In genomic region chr6:110813813-110814487, GRCh38 we compare ENCODE assay signal across 8 cellular contexts. TPM values are rescaled to one million over a fixed set of nuclear protein-coding genes. Genes with fewer than 3 reads are reported as not detected.
DNase-seq lines count a peak whose midpoint lies in the region; ATAC-seq and TF ChIP-seq lines count a peak whose summit lies in the region.

No MANE protein-coding gene starts in this region.

- TF ChIP-seq CTCF in RWPE2 (IDR thresholded peaks at IDR 0.05; ENCODE audit: poor library complexity, severe bottlenecking), result no peak
- no peak for TF ChIP-seq CTCF in endodermal cell (conservative IDR thresholded peaks at IDR 0.05)
- no peak for TF ChIP-seq CTCF in nephron (IDR thresholded peaks at IDR 0.05; ENCODE audit: unreplicated experiment in 3 of 3)

- 12 to 15% methylated on average over 14 to 20 of the region's 20 CpGs for WGBS in endodermal cell (ENCODE audit: insufficient coverage in 1 of 2, insufficient read length in 1 of 2), 2 experiments

- H3K9ac ChIP-seq in BLaER1 treated with 17β-estradiol and CSF1 and Interleukin-3, amounts not matched to agents 10 nM and 100 nM, result peak overlapping the region; percentile 91 to 99 (median 98)
- H3K9ac ChIP-seq in endodermal cell (ENCODE audit: extremely low read depth, low read length, poor library complexity, severe bottlenecking), result peak overlapping the region; percentile 91

- H3K36me3 ChIP-seq in BLaER1 treated with 17β-estradiol and CSF1 and Interleukin-3, amounts not matched to agents 10 nM and 100 nM, result peaks cover 0 to 12% (median 8%) of the 10 kb centered on the region in 11 experiments; a peak in 8 of 22 replicates
- H3K36me3 ChIP-seq in RWPE2 (ENCODE audit: low read depth) (no peaks in the 10 kb centered on the region), endodermal cell (ENCODE audit: control insufficient read depth, insufficient read depth, low read length) (no peaks in the 10 kb centered on the region)

- H3K27ac Mint-ChIP-seq in endodermal cell (peak overlapping the region; percentile 91), nephron (peak overlapping the region; percentile 73 to 99 (median 87))

- H3K4me3 Mint-ChIP-seq in endodermal cell, result peak overlapping the region; percentile 97
- H3K4me3 Mint-ChIP-seq in nephron, result peak overlapping the region; percentile 95 to 98 (median 97)

- H3K4me1 Mint-ChIP-seq in endodermal cell (peaks cover 15% of the 10 kb centered on the region), nephron (peaks cover 13% of the 10 kb centered on the region)

- no peaks in the 10 kb centered on the region for H3K27me3 ChIP-seq in BLaER1 treated with 17β-estradiol and CSF1 and Interleukin-3, amounts not matched to agents 10 nM and 100 nM
- no peaks in the 10 kb centered on the region for H3K27me3 ChIP-seq in RWPE2 (ENCODE audit: insufficient read depth, poor library complexity, severe bottlenecking)
- H3K27me3 ChIP-seq in endodermal cell (ENCODE audit: control insufficient read depth, insufficient read depth, low read length, poor library complexity, severe bottlenecking), result no peaks in the 10 kb centered on the region

- peaks cover 34 to 56% (median 51%) of the 10 kb centered on the region in 10 experiments for H3K4me1 ChIP-seq in BLaER1 treated with 17β-estradiol and CSF1 and Interleukin-3, amounts not matched to agents 10 nM and 100 nM
- H3K4me1 ChIP-seq in RWPE2 (ENCODE audit: insufficient read depth, poor library complexity, severe bottlenecking) (peaks cover 15% of the 10 kb centered on the region), endodermal cell (ENCODE audit: control insufficient read depth, insufficient read depth, low read length) (no peaks in the 10 kb centered on the region)

- H3K9me3 Mint-ChIP-seq in endodermal cell (no peaks in the 10 kb centered on the region), nephron (peaks cover 7% of the 10 kb centered on the region)

- H3K36me3 Mint-ChIP-seq in endodermal cell (ENCODE audit: low read depth) (peaks cover 10% of the 10 kb centered on the region), nephron (ENCODE audit: low read depth) (peaks cover 14% of the 10 kb centered on the region)

- peak overlapping the region; percentile 79 to 99 (median 94) for H3K4me3 ChIP-seq in BLaER1 treated with 17β-estradiol and CSF1 and Interleukin-3, amounts not matched to agents 10 nM and 100 nM
- H3K4me3 ChIP-seq in RWPE2 (ENCODE audit: severe bottlenecking) (peak overlapping the region; percentile 55), endodermal cell (ENCODE audit: low read length) (peak overlapping the region; percentile 91)

- peaks cover 8 to 42% (median 16%) of the 10 kb centered on the region in 11 experiments; a peak in 17 of 22 replicates for H4K20me1 ChIP-seq in BLaER1 treated with 17β-estradiol and CSF1 and Interleukin-3, amounts not matched to agents 10 nM and 100 nM

- no peaks in the 10 kb centered on the region for H3K27me3 Mint-ChIP-seq in endodermal cell (ENCODE audit: insufficient read depth)
- H3K27me3 Mint-ChIP-seq in nephron (ENCODE audit: low read depth), result no peaks in the 10 kb centered on the region

- DNase-seq in RWPE2 (ENCODE audit: low spot score) (no peak), endodermal cell (no peak), amniotic stem cell (lab: John Stamatoyannopoulos, UW) (no peak), epidermal melanocyte (ENCODE audit: insufficient read length, low spot score) (no peak)

- peak overlapping the region; percentile 92 to 99 (median 97) for H3K27ac ChIP-seq in BLaER1 treated with 17β-estradiol and CSF1 and Interleukin-3, amounts not matched to agents 10 nM and 100 nM
- H3K27ac ChIP-seq in RWPE2 (ENCODE audit: poor library complexity, severe bottlenecking), result peak overlapping the region; percentile 64
- H3K27ac ChIP-seq in endodermal cell (ENCODE audit: low read depth, low read length), result no peak overlapping the region

- ATAC-seq in GM21390 (IDR thresholded peaks at IDR 0.05; ENCODE audit: unreplicated experiment) (peak; percentile 0), RWPE2 (ENCODE audit: low read depth) (peak; percentile 1; the same call in 2 of the 3 replicates), HG03439 (IDR thresholded peaks at IDR 0.05; ENCODE audit: unreplicated experiment) (no peak)

- H3K4me2 ChIP-seq in BLaER1 treated with 17β-estradiol and CSF1 and Interleukin-3, amounts not matched to agents 10 nM and 100 nM, result peak overlapping the region; percentile 90 to 97 (median 95)

- H3K9me3 ChIP-seq in BLaER1 treated with 17β-estradiol and CSF1 and Interleukin-3, amounts not matched to agents 10 nM and 100 nM (replicated peaks in 1 of 11), result peaks cover 0 to 15% (median 15%) of the 10 kb centered on the region in 11 experiments; a peak in 19 of 22 replicates
- H3K9me3 ChIP-seq in RWPE2 (ENCODE audit: severe bottlenecking) (no peaks in the 10 kb centered on the region), endodermal cell (ENCODE audit: control insufficient read depth, low read length) (no peaks in the 10 kb centered on the region)

RNA-seq across cellular contexts. Expression of gene CDK19, which starts 1.3 kb away (rescaled TPM):
- 10 to 100 TPM; 16.8 to 20.8 TPM for total RNA-seq in endodermal cell
- 24.6 TPM for polyA plus RNA-seq in endodermal cell (2013, experiment 1 of 2)
- 25.8 TPM for polyA plus RNA-seq in endodermal cell (2013, experiment 2 of 2)
